1 cellular context compared by ENCODE assay signal in genomic region chr10:94213980-94214379, GRCh38.
TF ChIP-seq lines count a peak whose summit lies in the region.

No MANE protein-coding gene starts in this region.

TF ChIP-seq in WTC11, 78 proteins besides CTCF, POLR2A, EP300 and RAD21 (continued from another document):
- no peak for TF ChIP-seq MLX (CRISPR knock-in tag; IDR thresholded peaks at IDR 0.05)
